Comparison of ENCODE assay signal across 29 cellular contexts in genomic region chr16:8903004-8903403, GRCh38. TPM values are rescaled to one million over a fixed set of nuclear protein-coding genes. Genes with fewer than 3 reads are reported as not detected.
"Had no signal": no experiment of that assay in that cellular context is flagged by ENCODE, and none has a peak within 500 bp of the region (broad histone marks: within the 10 kb centered on the region; RNA-seq: fewer than 3 reads in every experiment).

No MANE protein-coding gene starts in this region.

- DNase-seq: activated CD4-positive, alpha-beta T cell treated with anti-CD3 and anti-CD28 coated beads for 4 hours; activated CD4-positive, CD25-positive, alpha-beta regulatory T cell treated with anti-CD3 and anti-CD28 coated beads, Interleukin-2, amount 50 U/mL, for 72 hours; activated CD8-positive, alpha-beta T cell treated with anti-CD3 and anti-CD28 coated beads for 36 hours; activated gamma-delta T cell treated with Interleukin-2 at 50 U/mL for 16 hours; activated naive CD4-positive, alpha-beta T cell treated with anti-CD3 and anti-CD28 coated beads for 36 hours; amniotic stem cell; brain microvascular endothelial cell; central memory CD4-positive, alpha-beta T cell; Karpas-422; KBM-7; MG63; NCI-H1048; NCI-H1436 treated with DMSO at 0.1 percent for 48 hours; NCI-H1694 treated with DMSO at 0.1 percent for 48 hours; NCI-H2029; NCI-H345; NCI-H524 treated with DMSO at 0.1 percent for 48 hours; SHP77 treated with DMSO at 0.1 percent for 48 hours; SK-N-SH had no signal

- H3K4me2 ChIP-seq: SK-N-SH had no signal

- H3K9me3 ChIP-seq: MG63, SJSA1, SK-N-SH had no signal

- H3K4me3 Mint-ChIP-seq: activated CD8-positive, alpha-beta T cell treated with anti-CD3 and anti-CD28 coated beads for 36 hours; activated naive CD4-positive, alpha-beta T cell treated with anti-CD3 and anti-CD28 coated beads for 36 hours; activated T-helper 1 cell treated with anti-CD3 and anti-CD28 coated beads, Interleukin-12 subunit alpha, Interleukin-12 subunit beta, Interleukin-2, Interleukin-4 antibody, amounts not matched to agents 30 ng/mL and 10 ng/mL and 1 ng/mL, durations not matched to agents 14 hours and 24 hours and 36 hours; T-helper 1 cell treated with Interleukin-12 subunit alpha and Interleukin-12 subunit beta and Interleukin-4 antibody, amounts not matched to agents 30 μg/mL and 1 μg/mL, for 36 hours; T-helper 2 cell treated with Interferon-gamma antibody and Interleukin-4, amounts not matched to agents 5 μg/mL and 100 μg/mL, for 36 hours; WTC11 had no signal

- H3K4me1 ChIP-seq: SJSA1 had no signal

- H3K9ac ChIP-seq: SK-N-SH had no signal

- H3K4me1 Mint-ChIP-seq: WTC11 had no signal

- H3K27ac ChIP-seq: brain microvascular endothelial cell, SJSA1 had no signal

- H3K27me3 Mint-ChIP-seq: activated CD8-positive, alpha-beta T cell treated with anti-CD3 and anti-CD28 coated beads for 36 hours had no signal

- ATAC-seq: activated CD8-positive, alpha-beta T cell treated with anti-CD3 and anti-CD28 coated beads for 36 hours; activated naive CD4-positive, alpha-beta T cell treated with anti-CD3 and anti-CD28 coated beads, Interleukin-2, amount 50 U/mL, for 72 hours; Panc1; WTC11 had no signal

- H3K9me3 Mint-ChIP-seq: activated CD8-positive, alpha-beta T cell treated with anti-CD3 and anti-CD28 coated beads for 36 hours; activated naive CD4-positive, alpha-beta T cell treated with anti-CD3 and anti-CD28 coated beads for 36 hours; activated naive CD4-positive, alpha-beta T cell treated with anti-CD3 and anti-CD28 coated beads, Interleukin-2, amount 50 U/mL, for 72 hours; activated T-helper 1 cell treated with anti-CD3 and anti-CD28 coated beads, Interleukin-12 subunit alpha, Interleukin-12 subunit beta, Interleukin-2, Interleukin-4 antibody, amounts not matched to agents 30 ng/mL and 10 ng/mL and 1 ng/mL, durations not matched to agents 14 hours and 24 hours and 36 hours; T-helper 1 cell treated with Interleukin-12 subunit alpha and Interleukin-12 subunit beta and Interleukin-4 antibody, amounts not matched to agents 30 μg/mL and 1 μg/mL, for 36 hours; T-helper 2 cell treated with Interferon-gamma antibody and Interleukin-4, amounts not matched to agents 5 μg/mL and 100 μg/mL, for 36 hours; WTC11 had no signal

- H3K27me3 ChIP-seq: brain microvascular endothelial cell, MG63, SJSA1 had no signal

- H3K27ac Mint-ChIP-seq: activated CD8-positive, alpha-beta T cell treated with anti-CD3 and anti-CD28 coated beads for 36 hours; activated naive CD4-positive, alpha-beta T cell treated with anti-CD3 and anti-CD28 coated beads for 36 hours; activated T-helper 1 cell treated with anti-CD3 and anti-CD28 coated beads, Interleukin-12 subunit alpha, Interleukin-12 subunit beta, Interleukin-2, Interleukin-4 antibody, amounts not matched to agents 30 ng/mL and 10 ng/mL and 1 ng/mL, durations not matched to agents 14 hours and 24 hours and 36 hours; T-helper 1 cell treated with Interleukin-12 subunit alpha and Interleukin-12 subunit beta and Interleukin-4 antibody, amounts not matched to agents 30 μg/mL and 1 μg/mL, for 36 hours; T-helper 2 cell treated with Interferon-gamma antibody and Interleukin-4, amounts not matched to agents 5 μg/mL and 100 μg/mL, for 36 hours; WTC11 had no signal

RNA-seq across cellular contexts. Expression of gene LITAFD, which starts 20.9 kb away (rescaled TPM):
- total RNA-seq: activated CD8-positive, alpha-beta memory T cell treated with anti-CD3 and anti-CD28 coated beads for 36 hours; activated CD8-positive, alpha-beta T cell treated with anti-CD3 and anti-CD28 coated beads for 36 hours; activated naive CD4-positive, alpha-beta T cell treated with anti-CD3 and anti-CD28 coated beads for 36 hours; activated naive CD4-positive, alpha-beta T cell treated with anti-CD3 and anti-CD28 coated beads, Interleukin-2, amount 50 U/mL, for 72 hours; activated T-helper 1 cell treated with anti-CD3 and anti-CD28 coated beads, Interleukin-12 subunit alpha, Interleukin-12 subunit beta, Interleukin-2, Interleukin-4 antibody, amounts not matched to agents 30 ng/mL and 10 ng/mL and 1 ng/mL, durations not matched to agents 14 hours and 24 hours and 36 hours; aorta; RPMI7951; SJSA1; WTC11 had no signal
